Comparison of ENCODE assay signal across 8 cellular contexts in genomic region chr17:19376799-19377198, GRCh38. TPM values are rescaled to one million over a fixed set of nuclear protein-coding genes. Genes with fewer than 3 reads are reported as not detected.
A peak's percentile ranks its signal among the peaks of the same experiment; 100 is the strongest.
DNase-seq lines count a peak whose midpoint lies in the region; ATAC-seq, FAIRE-seq and TF ChIP-seq lines count a peak whose summit lies in the region.

No MANE protein-coding gene starts in this region.

- H3K9me3 ChIP-seq in ectodermal cell (ENCODE audit: control insufficient read depth, low read length) (no peaks in the 10 kb centered on the region), neuron (ENCODE audit: low read length) (no peaks in the 10 kb centered on the region)

- H3K4me1 ChIP-seq in ectodermal cell (ENCODE audit: control insufficient read depth, insufficient read depth, low read length) (peaks cover 10% of the 10 kb centered on the region), neuron (ENCODE audit: insufficient read depth, low read length) (peaks cover 19% of the 10 kb centered on the region)

- H3K27ac ChIP-seq in ectodermal cell (ENCODE audit: insufficient read depth, low read depth, low read length, poor library complexity, severe bottlenecking), result no peak overlapping the region

- H3K36me3 ChIP-seq in ectodermal cell (ENCODE audit: control insufficient read depth, insufficient read depth, low read length), result peaks cover 20% of the 10 kb centered on the region
- peaks cover 27% of the 10 kb centered on the region for H3K36me3 ChIP-seq in neuron (ENCODE audit: insufficient read depth, low read length)

- ATAC-seq in HG03565 (IDR thresholded peaks at IDR 0.05; ENCODE audit: unreplicated experiment), result no peak

- H3K27me3 ChIP-seq in ectodermal cell (ENCODE audit: control insufficient read depth, insufficient read depth, low read length, poor library complexity, severe bottlenecking) (no peaks in the 10 kb centered on the region), neuron (ENCODE audit: insufficient read depth, low read length) (no peaks in the 10 kb centered on the region)

- H3K4me3 ChIP-seq in ectodermal cell (ENCODE audit: insufficient read depth, low read depth, low read length) (peak overlapping the region; percentile 72), neuron (ENCODE audit: low read length) (peak overlapping the region; percentile 72)

- DNase-seq in GM12892 (ENCODE audit: insufficient read length) (no peak), NCI-H510A treated with DMSO at 0.1 percent for 48 hours (lab: John Stamatoyannopoulos, UW) (peak; percentile 81), Ammon's horn (ENCODE audit: low spot score) (no peak), inferior parietal cortex (ENCODE audit: extremely low spot score) (no peak), NCI-H128 (lab: John Stamatoyannopoulos, UW; ENCODE audit: unreplicated experiment) (no peak)

- WGBS in ectodermal cell, 2 experiments, result 67 to 81% methylated on average over 2 of the region's 2 CpGs

- peak; percentile 87 for FAIRE-seq in GM12892 (lab: Jason Lieb, UNC)

- no peak for TF ChIP-seq POLR2A in GM12892 (IDR thresholded peaks at IDR 0.05; ENCODE audit: low read depth, low read length)

- H2AFZ ChIP-seq in neuron (ENCODE audit: low read depth, low read length), result peak overlapping the region; percentile 55

RNA-seq across cellular contexts. Expression of gene MAPK7, which starts 1.5 kb away (rescaled TPM):
- 4.2 TPM for polyA plus RNA-seq in GM12892 (2012; ENCODE audit: missing spikeins)
- polyA plus RNA-seq in ectodermal cell (2013, experiment 1 of 4), result 32.3 TPM
- polyA plus RNA-seq in ectodermal cell (2013, experiment 2 of 4), result 34.4 TPM
- polyA plus RNA-seq in ectodermal cell (2013, experiment 3 of 4), result 28.7 TPM
- polyA plus RNA-seq in ectodermal cell (2013, experiment 4 of 4), result 26.5 TPM

RNA-seq across cellular contexts. Expression of gene MFAP4, which starts 10.2 kb away (rescaled TPM):
- polyA plus RNA-seq in GM12892 (2012; ENCODE audit: missing spikeins), result not detected
- polyA plus RNA-seq in ectodermal cell (2013, experiment 1 of 4), result 1.1 TPM
- polyA plus RNA-seq in ectodermal cell (2013, experiment 2 of 4), result 0.94 TPM
- polyA plus RNA-seq in ectodermal cell (2013, experiment 3 of 4), result 1.5 TPM
- polyA plus RNA-seq in ectodermal cell (2013, experiment 4 of 4), result 1.4 TPM

RNA-seq across cellular contexts. Expression of gene B9D1, which starts 14.3 kb away (rescaled TPM):
- polyA plus RNA-seq in GM12892 (2012; ENCODE audit: missing spikeins), result 10.8 TPM
- polyA plus RNA-seq in ectodermal cell (2013, experiment 1 of 4), result 30.0 TPM
- polyA plus RNA-seq in ectodermal cell (2013, experiment 2 of 4), result 31.7 TPM
- 29.4 TPM for polyA plus RNA-seq in ectodermal cell (2013, experiment 3 of 4)
- polyA plus RNA-seq in ectodermal cell (2013, experiment 4 of 4), result 30.7 TPM

RNA-seq across cellular contexts. Expression of gene RNF112, which starts 34.2 kb away (rescaled TPM):
- 0.13 TPM for polyA plus RNA-seq in GM12892 (2012; ENCODE audit: missing spikeins)
- polyA plus RNA-seq in ectodermal cell (2013, experiment 1 of 4), result 1.2 TPM
- 1.1 TPM for polyA plus RNA-seq in ectodermal cell (2013, experiment 2 of 4)
- 1.2 TPM for polyA plus RNA-seq in ectodermal cell (2013, experiment 3 of 4)
- polyA plus RNA-seq in ectodermal cell (2013, experiment 4 of 4), result 1.7 TPM
